Comparison of ENCODE assay signal across 16 cellular contexts in the genomic region with DNA sequence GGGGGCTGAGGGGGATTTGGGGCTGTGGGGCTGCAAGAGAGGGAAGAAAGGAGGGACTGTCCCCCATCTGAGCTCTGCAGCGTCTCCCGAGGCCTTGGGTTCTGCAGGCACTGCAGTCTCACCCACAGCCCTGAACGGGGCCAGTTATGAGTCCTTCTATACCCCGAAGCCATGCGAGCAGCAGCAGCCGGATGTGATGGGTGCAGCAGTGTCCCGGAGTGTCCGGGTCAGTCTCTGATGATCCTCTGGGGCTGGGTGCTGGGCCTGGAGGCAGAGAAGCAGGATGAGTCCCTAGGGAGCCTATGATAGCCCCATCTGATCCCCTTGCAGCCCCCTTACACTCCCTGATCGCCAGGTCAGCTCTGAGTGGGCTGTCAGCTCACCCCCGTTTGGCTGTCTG. TPM values are rescaled to one million over a fixed set of nuclear protein-coding genes. Genes with fewer than 3 reads are reported as not detected.
A peak's percentile ranks its signal among the peaks of the same experiment; 100 is the strongest.
DNase-seq lines count a peak whose midpoint lies in the region; ATAC-seq and TF ChIP-seq lines count a peak whose summit lies in the region.
"Had no signal": no experiment of that assay in that cellular context is flagged by ENCODE, and none has a peak within 500 bp of the region (broad histone marks: within the 10 kb centered on the region; RNA-seq: fewer than 3 reads in every experiment).

No MANE protein-coding gene starts in this region.

- H3K4me1 ChIP-seq in Karpas-422 (ENCODE audit: low read length): no peaks in the 10 kb centered on the region

- no peaks in the 10 kb centered on the region for H3K9me3 ChIP-seq in Karpas-422 (ENCODE audit: low read length)
- H3K9me3 ChIP-seq: heart left ventricle had no signal

- POLR2A ChIA-PET in GM10248 (lab: Yijun Ruan, JAX): no interaction called here

- peak overlapping the region; percentile 86 for H3K27ac Mint-ChIP-seq in T-helper 2 cell treated with Interferon-gamma antibody and Interleukin-4, amounts not matched to agents 5 μg/mL and 100 μg/mL, for 36 hours
- H3K27ac Mint-ChIP-seq: nephron had no signal

- H3K4me3 ChIP-seq in dorsolateral prefrontal cortex: no peak overlapping the region
- H3K4me3 ChIP-seq in Karpas-422 (ENCODE audit: low read length): no peak overlapping the region

- H3K36me3 Mint-ChIP-seq in T-helper 2 cell treated with Interferon-gamma antibody and Interleukin-4, amounts not matched to agents 5 μg/mL and 100 μg/mL, for 36 hours (ENCODE audit: low read depth): no peaks in the 10 kb centered on the region

- no peaks in the 10 kb centered on the region for H3K9me2 ChIP-seq in Karpas-422 (replicated peaks; ENCODE audit: insufficient read depth, low read length)

- no peaks in the 10 kb centered on the region for H3K27me3 ChIP-seq in dorsolateral prefrontal cortex
- no peaks in the 10 kb centered on the region for H3K27me3 ChIP-seq in Karpas-422 (ENCODE audit: low read length)
- H3K27me3 ChIP-seq: heart left ventricle had no signal

- intact Hi-C loops in dorsolateral prefrontal cortex (cut with DNase I): loop anchor here in 1 of 2 donors (5.0 kb wide), 1 partner anchor 33 kb away; no protein-coding TSS in a partner anchor

- H4K20me1 ChIP-seq in Karpas-422 (ENCODE audit: insufficient read depth, low read depth, low read length): no peaks in the 10 kb centered on the region

- no peak overlapping the region for H3K9ac ChIP-seq in Karpas-422 (ENCODE audit: low read length)

- CTCF ChIA-PET in GM10248 (lab: Yijun Ruan, JAX): interaction anchor here (0.8 to 3.9 kb wide), 8 partner anchors 7 to 283 kb away, joined by 3 to 14 read pairs (median 6); partner anchors contain the start of gene CPNE2

- H3K79me2 ChIP-seq in Karpas-422 (ENCODE audit: low read length): no peaks in the 10 kb centered on the region

- no peak overlapping the region for H2AFZ ChIP-seq in Karpas-422 (ENCODE audit: low read length)

- H3K36me3 ChIP-seq in Karpas-422 (ENCODE audit: insufficient read depth, low read length): no peaks in the 10 kb centered on the region

- peak; percentile 65 for DNase-seq in activated CD8-positive, alpha-beta memory T cell treated with anti-CD3 and anti-CD28 coated beads for 24 hours
- DNase-seq in activated CD8-positive, alpha-beta memory T cell treated with anti-CD3 and anti-CD28 coated beads, Interleukin-2, amount 50 U/mL, for 4 hours: no peak
- DNase-seq in T-helper 2 cell treated with Interferon-gamma antibody and Interleukin-4, amounts not matched to agents 5 μg/mL and 100 μg/mL, for 36 hours (ENCODE audit: low spot score): no peak
- DNase-seq in dorsolateral prefrontal cortex: no peak
- peak; percentile 41 for DNase-seq in stimulated activated naive CD8-positive, alpha-beta T cell treated with anti-CD3 and anti-CD28 coated beads, Interleukin-15, Interleukin-2, amounts not matched to agents 100 U/mL and 50 U/mL, for 24 hours
- no peak for DNase-seq in GM10248 (ENCODE audit: extremely low spot score)
- no peak for DNase-seq in Karpas-422
- DNase-seq: Calu3; heart left ventricle; NCI-H1092; NCI-H2171 treated with DMSO at 0.1 percent for 48 hours; SIG-M5; stimulated activated CD4-positive, alpha-beta T cell treated with anti-CD3 and anti-CD28 coated beads, Interleukin-2, amount 100 ng/mL, for 24 hours had no signal

- peaks cover 23% of the 10 kb centered on the region for H3K4me1 Mint-ChIP-seq in T-helper 2 cell treated with Interferon-gamma antibody and Interleukin-4, amounts not matched to agents 5 μg/mL and 100 μg/mL, for 36 hours (ENCODE audit: low read depth)

- TF ChIP-seq CTCF in dorsolateral prefrontal cortex (IDR thresholded peaks at IDR 0.05 in 54 of 56, conservative IDR thresholded peaks at IDR 0.05 in 2 of 56; ENCODE audit: low read depth in 1 of 56, partially characterized antibody in 56 of 56) (no peak), GM10248 (IDR thresholded peaks at IDR 0.05; ENCODE audit: control extremely low read depth, extremely low read depth, low read depth, missing control alignments) (no peak)

- peak overlapping the region in 50 of 59 donors; percentile 33 to 100 (median 93) for H3K27ac ChIP-seq in dorsolateral prefrontal cortex
- H3K27ac ChIP-seq in Karpas-422 (ENCODE audit: low read length): no peak overlapping the region

- no peak overlapping the region for H3K4me2 ChIP-seq in Karpas-422 (ENCODE audit: low read depth, low read length, poor library complexity, severe bottlenecking)

- no peaks in the 10 kb centered on the region for H3K27me3 Mint-ChIP-seq in T-helper 2 cell treated with Interferon-gamma antibody and Interleukin-4, amounts not matched to agents 5 μg/mL and 100 μg/mL, for 36 hours (ENCODE audit: low read depth)

- peak; percentile 16 for ATAC-seq in stimulated activated naive CD8-positive, alpha-beta T cell treated with anti-CD3 and anti-CD28 coated beads, Interleukin-15, Interleukin-2, amounts not matched to agents 100 U/mL and 50 U/mL, for 24 hours
- ATAC-seq in HG03457 (IDR thresholded peaks at IDR 0.05; ENCODE audit: unreplicated experiment): no peak
- ATAC-seq: heart left ventricle, right cardiac atrium had no signal

- H3K4me3 Mint-ChIP-seq in T-helper 2 cell treated with Interferon-gamma antibody and Interleukin-4, amounts not matched to agents 5 μg/mL and 100 μg/mL, for 36 hours: no peak overlapping the region
- H3K4me3 Mint-ChIP-seq: nephron had no signal

- no peaks in the 10 kb centered on the region for H3K9me3 Mint-ChIP-seq in T-helper 2 cell treated with Interferon-gamma antibody and Interleukin-4, amounts not matched to agents 5 μg/mL and 100 μg/mL, for 36 hours
- H3K9me3 Mint-ChIP-seq: nephron had no signal

RNA-seq across cellular contexts. Expression of gene CPNE2, which starts 41.5 kb away (rescaled TPM):
- total RNA-seq in dorsolateral prefrontal cortex: 100 to 1,000 TPM in 2 of 120 experiments, 10 to 100 TPM in 118; 18.1 to 151 (median 44.9) TPM
- total RNA-seq in Karpas-422 (2014; rRNA removed; shearing (Covaris generic); ENCODE audit: low replicate concordance): 4.6 and 5.1 TPM in 2 replicates

RNA-seq across cellular contexts. Expression of gene PSME3IP1, which starts 51.9 kb away (rescaled TPM):
- 100 to 1,000 TPM; 100 to 178 (median 132) TPM for total RNA-seq in dorsolateral prefrontal cortex
- 84.0 and 98.4 TPM in 2 replicates for total RNA-seq in Karpas-422 (2014; rRNA removed; shearing (Covaris generic); ENCODE audit: low replicate concordance)

RNA-seq across cellular contexts. Expression of gene RSPRY1, which starts 52.2 kb away (rescaled TPM):
- total RNA-seq in dorsolateral prefrontal cortex: 10 to 100 TPM; 21.4 to 53.0 (median 33.6) TPM
- 23.7 and 26.4 TPM in 2 replicates for total RNA-seq in Karpas-422 (2014; rRNA removed; shearing (Covaris generic); ENCODE audit: low replicate concordance)

Comparison
In these comparisons a context has a peak if more than half of its experiments do, and no peak if none do; other contexts are left out.
1. DNase-seq: peak in activated CD8-positive, alpha-beta memory T cell treated with anti-CD3 and anti-CD28 coated beads for 24 hours (single experiment) and stimulated activated naive CD8-positive, alpha-beta T cell treated with anti-CD3 and anti-CD28 coated beads, Interleukin-15, Interleukin-2, amounts not matched to agents 100 U/mL and 50 U/mL, for 24 hours (single experiment); none in activated CD8-positive, alpha-beta memory T cell treated with anti-CD3 and anti-CD28 coated beads, Interleukin-2, amount 50 U/mL, for 4 hours (single experiment), T-helper 2 cell treated with Interferon-gamma antibody and Interleukin-4, amounts not matched to agents 5 μg/mL and 100 μg/mL, for 36 hours (single experiment), dorsolateral prefrontal cortex (0 of 10), GM10248 (single experiment) and Karpas-422 (single experiment).